In the genomic region with DNA sequence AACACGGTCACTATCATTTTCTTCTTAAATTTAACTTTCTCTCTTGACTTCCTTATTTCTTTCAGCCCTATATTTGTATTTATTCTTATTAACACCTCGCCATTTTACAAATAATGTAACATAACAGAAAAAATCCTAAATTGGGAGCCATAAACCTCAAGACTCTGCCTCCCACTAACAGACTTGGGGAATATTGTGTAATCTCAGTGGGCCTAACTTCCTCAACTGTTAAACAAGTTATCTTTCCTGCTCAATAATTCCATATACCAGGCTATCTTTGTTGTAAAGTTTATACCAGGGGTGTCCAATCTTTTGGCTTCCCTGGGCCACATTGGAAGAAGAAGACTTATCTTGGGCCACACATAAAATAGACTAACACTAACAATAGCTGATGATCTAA, we compare ENCODE assay signal across 28 cellular contexts. TPM values are rescaled to one million over a fixed set of nuclear protein-coding genes. Genes with fewer than 3 reads are reported as not detected.
"Had no signal": no experiment of that assay in that cellular context is flagged by ENCODE, and none has a peak within 500 bp of the region (broad histone marks: within the 10 kb centered on the region; RNA-seq: fewer than 3 reads in every experiment).

No MANE protein-coding gene starts in this region.

- H3K4me3 ChIP-seq: left lung, lung, sigmoid colon, smooth muscle cell, stomach, suprapubic skin, tibial nerve had no signal

- H3K4me1 ChIP-seq: left lung, stomach, suprapubic skin had no signal

- DNase-seq: activated CD4-positive, alpha-beta T cell treated with anti-CD3 and anti-CD28 coated beads for 36 hours; activated CD4-positive, alpha-beta T cell treated with anti-CD3 and anti-CD28 coated beads, Interleukin-2, amount 50 U/mL, for 4 hours; activated CD8-positive, alpha-beta memory T cell treated with anti-CD3 and anti-CD28 coated beads, Interleukin-2, amount 50 U/mL, for 48 hours; activated naive CD4-positive, alpha-beta T cell; activated naive CD8-positive, alpha-beta T cell treated with anti-CD3 and anti-CD28 coated beads for 36 hours; activated T-cell treated with anti-CD3 and anti-CD28 coated beads, Interleukin-2, amount 50 U/mL, for 4 hours; effector memory CD8-positive, alpha-beta T cell; foreskin melanocyte; kidney glomerular epithelial cell; left lung; naive B cell; nucleus accumbens; sigmoid colon; stimulated activated CD4-positive, alpha-beta T cell treated with anti-CD3 and anti-CD28 coated beads, Interleukin-15, amount 100 ng/mL, for 24 hours; stomach had no signal

- H3K27me3 ChIP-seq: left lung, sigmoid colon, stomach, suprapubic skin, tibial nerve had no signal

- H3K9me3 ChIP-seq: left lung, sigmoid colon, stomach, suprapubic skin, tibial nerve had no signal

- FAIRE-seq: astrocyte, colon, endothelial cell of umbilical vein, urothelium cell line had no signal

- H3K36me3 ChIP-seq: left lung, sigmoid colon, stomach, suprapubic skin, tibial nerve had no signal

- H3K27ac ChIP-seq: left lung, sigmoid colon, stomach, suprapubic skin, tibial nerve had no signal

- H3K4me2 ChIP-seq: smooth muscle cell had no signal

- ATAC-seq: activated CD4-positive, alpha-beta T cell treated with anti-CD3 and anti-CD28 coated beads for 36 hours; activated T-cell treated with anti-CD3 and anti-CD28 coated beads, Interleukin-2, amount 50 U/mL, for 4 hours; effector memory CD8-positive, alpha-beta T cell; esophagus mucosa; left lung; stimulated activated memory B cell treated with anti-CD40 and anti-IgM and Interleukin-4, amounts not matched to agents 10 μg/mL and 1 μg/mL and 100 μg/mL, for 72 hours; WTC11 had no signal

RNA-seq across cellular contexts. Expression of a gene that starts 26.2 kb away (rescaled TPM):
- total RNA-seq: activated CD4-positive, alpha-beta T cell treated with anti-CD3 and anti-CD28 coated beads for 36 hours; activated CD8-positive, alpha-beta memory T cell treated with anti-CD3 and anti-CD28 coated beads for 36 hours; activated naive CD8-positive, alpha-beta T cell treated with anti-CD3 and anti-CD28 coated beads for 36 hours; activated T-helper 2 cell treated with anti-CD3 and anti-CD28 coated beads, Interferon-gamma antibody, Interleukin-2, Interleukin-4, amounts not matched to agents 10 μg/mL and 5 μg/mL and 100 μg/mL, durations not matched to agents 14 hours and 24 hours and 36 hours had no signal
